In genomic region chr9:126832440-126832839, GRCh38 we compare ENCODE assay signal across 26 cellular contexts. TPM values are rescaled to one million over a fixed set of nuclear protein-coding genes. Genes with fewer than 3 reads are reported as not detected.
DNase-seq lines count a peak whose midpoint lies in the region; ATAC-seq and TF ChIP-seq lines count a peak whose summit lies in the region.
"Had no signal": no experiment of that assay in that cellular context is flagged by ENCODE, and none has a peak within 500 bp of the region (broad histone marks: within the 10 kb centered on the region; RNA-seq: fewer than 3 reads in every experiment).

No MANE protein-coding gene starts in this region.

- peaks cover 15% of the 10 kb centered on the region for H3K36me3 ChIP-seq in mammary epithelial cell (ENCODE audit: insufficient read depth, low read length)

- H3K4me2 ChIP-seq in mammary epithelial cell (ENCODE audit: insufficient read depth, low read depth, low read length): no peak overlapping the region
- H3K4me2 ChIP-seq: PC-9 had no signal

- no peak overlapping the region for H3K4me3 Mint-ChIP-seq in activated naive CD4-positive, alpha-beta T cell treated with anti-CD3 and anti-CD28 coated beads, Interleukin-2, amount 50 U/mL, for 24 hours
- H3K4me3 Mint-ChIP-seq: B cell; CD8-positive, alpha-beta T cell had no signal

- no peaks in the 10 kb centered on the region for H4K20me1 ChIP-seq in mammary epithelial cell (ENCODE audit: insufficient read depth, low read length)

- in situ Hi-C loops in mammary epithelial cell (cut with MboI; ENCODE audit: low sequenced_read_pairs in 2 of 2): no loop called here

- no peak overlapping the region for H2AFZ ChIP-seq in mammary epithelial cell (ENCODE audit: low read depth, low read length)
- H2AFZ ChIP-seq: GM23248, PC-9 had no signal

- H3K36me3 Mint-ChIP-seq in activated naive CD4-positive, alpha-beta T cell treated with anti-CD3 and anti-CD28 coated beads, Interleukin-2, amount 50 U/mL, for 24 hours: peaks cover 21% of the 10 kb centered on the region

- peaks cover 44% of the 10 kb centered on the region for H3K4me1 Mint-ChIP-seq in activated naive CD4-positive, alpha-beta T cell treated with anti-CD3 and anti-CD28 coated beads, Interleukin-2, amount 50 U/mL, for 24 hours

- H3K27me3 ChIP-seq in mammary epithelial cell (ENCODE audit: insufficient read depth, low read length): no peaks in the 10 kb centered on the region
- H3K27me3 ChIP-seq in layer of hippocampus (ENCODE audit: control insufficient read depth, insufficient read depth, low read length): no peaks in the 10 kb centered on the region
- H3K27me3 ChIP-seq: SJCRH30 had no signal

- no peak for DNase-seq in activated naive CD4-positive, alpha-beta T cell (lab: John Stamatoyannopoulos, UW)
- DNase-seq in mammary epithelial cell (no peak), substantia nigra (lab: John Stamatoyannopoulos, UW) (peak in 5 of 49 donors; percentile 12 to 56 (median 36)), GF-D8 (lab: John Stamatoyannopoulos, UW) (no peak), cerebellum (ENCODE audit: low spot score) (no peak)
- DNase-seq: Caco-2; CD8-positive, alpha-beta T cell; GM23248; H7; IMR-90; KG1; NCI-H1048; NCI-H1417; NCI-H1694; NCI-H2029 treated with DMSO at 0.1 percent for 48 hours; NCI-H446 treated with DMSO at 0.1 percent for 48 hours; NCI-H526 treated with DMSO at 0.1 percent for 48 hours; PC-9; SJCRH30 had no signal

- dilution Hi-C loops in mammary epithelial cell (cut with HindIII; ENCODE audit: low sequenced_read_pairs): no loop called here

- H3K79me2 ChIP-seq in mammary epithelial cell (ENCODE audit: insufficient read depth, low read length): peaks cover 75% of the 10 kb centered on the region

- WGBS in mammary epithelial cell (ENCODE audit: low coverage, missing lambda C conversion rate): 84% methylated on average over 9 of the region's 9 CpGs

- H3K9me3 Mint-ChIP-seq in activated naive CD4-positive, alpha-beta T cell treated with anti-CD3 and anti-CD28 coated beads, Interleukin-2, amount 50 U/mL, for 24 hours: no peaks in the 10 kb centered on the region
- H3K9me3 Mint-ChIP-seq: CD8-positive, alpha-beta T cell had no signal

- peak overlapping the region; percentile 12 for H3K9ac ChIP-seq in mammary epithelial cell (ENCODE audit: insufficient read depth, low read length)
- H3K9ac ChIP-seq: GM23248 had no signal

- H3K4me3 ChIP-seq in mammary epithelial cell (replicated peaks in 1 of 3; ENCODE audit: insufficient read depth in 1 of 3, low read depth in 2 of 3, low read length in 3 of 3): no peak overlapping the region
- H3K4me3 ChIP-seq: GM23248, PC-9, SJCRH30 had no signal

- H3K27ac ChIP-seq in mammary epithelial cell (ENCODE audit: insufficient read depth, low read depth, low read length) (no peak overlapping the region), layer of hippocampus (ENCODE audit: low read depth, low read length) (peak overlapping the region; percentile 68), substantia nigra (ENCODE audit: low read depth, low read length, poor library complexity, severe bottlenecking) (peak overlapping the region; percentile 80)
- H3K27ac ChIP-seq: 22Rv1, C4-2B, GM23248, PC-9, SJCRH30 had no signal

- no peaks in the 10 kb centered on the region for H3K9me3 ChIP-seq in mammary epithelial cell (replicated peaks; ENCODE audit: insufficient read depth, low read length)
- H3K9me3 ChIP-seq: Caco-2, SJCRH30 had no signal

- TF ChIP-seq CTCF in mammary epithelial cell (conservative IDR thresholded peaks at IDR 0.05 in 1 of 2, IDR thresholded peaks at IDR 0.05 in 1 of 2; ENCODE audit: extremely low read depth in 1 of 2, insufficient read depth in 1 of 2, low read depth in 1 of 2, low read length in 2 of 2): no peak

- H3K4me1 ChIP-seq in mammary epithelial cell (ENCODE audit: insufficient read depth, low read length): no peaks in the 10 kb centered on the region
- H3K4me1 ChIP-seq: Caco-2, SJCRH30 had no signal

- CTCF ChIA-PET in mammary epithelial cell (lab: Charles Lee; ENCODE audit: low non-redundant PET): no interaction called here

- H3K27me3 Mint-ChIP-seq in activated naive CD4-positive, alpha-beta T cell treated with anti-CD3 and anti-CD28 coated beads, Interleukin-2, amount 50 U/mL, for 24 hours: no peaks in the 10 kb centered on the region
- H3K27me3 Mint-ChIP-seq: B cell had no signal

- H3K27ac Mint-ChIP-seq in activated naive CD4-positive, alpha-beta T cell treated with anti-CD3 and anti-CD28 coated beads, Interleukin-2, amount 50 U/mL, for 24 hours: peak overlapping the region; percentile 17
- H3K27ac Mint-ChIP-seq: B cell; CD8-positive, alpha-beta T cell had no signal

- no peak for ATAC-seq in GM18868 (IDR thresholded peaks at IDR 0.05; ENCODE audit: unreplicated experiment)
- ATAC-seq: CD8-positive, alpha-beta T cell; Right ventricle myocardium inferior had no signal

- intact Hi-C loops in mammary epithelial cell (cut with micrococcal nuclease): no loop called here

- BruUV-seq in mammary epithelial cell (replicated peaks; lab: Mats Ljungman, UMichigan): no TSS peak

RNA-seq across cellular contexts. Expression of gene ZBTB43, which starts 27.6 kb away (rescaled TPM):
- total RNA-seq in mammary epithelial cell (10 to 100 TPM; 24.0 to 32.4 TPM), cerebellum (15.1 TPM)
- polyA plus RNA-seq in mammary epithelial cell: 7.0 TPM
- 6.4 TPM for polyA minus RNA-seq in mammary epithelial cell

RNA-seq across cellular contexts. Expression of gene ZBTB34, which starts 28.0 kb away (rescaled TPM):
- total RNA-seq in mammary epithelial cell (10 to 100 TPM in 1 of 2 donors, 1 to 10 TPM in 1; 5.1 to 10.3 TPM), cerebellum (30.0 TPM)
- polyA plus RNA-seq in mammary epithelial cell: 3.4 TPM
- 7.0 TPM for polyA minus RNA-seq in mammary epithelial cell
